In the genomic region with DNA sequence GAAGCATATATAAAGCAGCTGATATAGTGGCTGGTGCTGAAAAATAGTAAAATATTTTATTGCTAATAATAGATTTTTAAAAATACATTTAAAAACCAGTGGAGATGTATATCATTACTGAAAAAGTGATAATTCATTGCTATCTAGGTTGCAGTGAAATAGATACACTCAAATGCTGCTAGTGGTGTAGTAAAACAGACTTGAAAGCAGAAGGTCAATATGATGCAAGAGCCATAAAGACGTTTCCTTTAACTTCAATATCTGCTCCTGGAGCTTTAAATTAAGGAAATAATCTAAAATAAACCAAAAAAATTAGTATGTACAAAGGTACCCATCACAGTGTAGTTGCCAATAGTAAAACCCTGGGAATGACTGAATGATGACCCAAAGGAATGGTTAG, we compare ENCODE assay signal across 17 cellular contexts.
"Had no signal": no experiment of that assay in that cellular context is flagged by ENCODE, and none has a peak within 500 bp of the region (broad histone marks: within the 10 kb centered on the region; RNA-seq: fewer than 3 reads in every experiment).

No MANE protein-coding gene starts in this region.

- H3K27ac ChIP-seq: tibial nerve had no signal

- DNase-seq: activated B cell treated with CpG ODN at 0.5 μM for 24 hours; activated CD8-positive, alpha-beta memory T cell treated with anti-CD3 and anti-CD28 coated beads, Interleukin-2, amount 10 ng/mL, durations not matched to agents 7 days and 5 days; activated CD8-positive, alpha-beta T cell treated with anti-CD3 and anti-CD28 coated beads, Interleukin-2, amount 10 ng/mL, durations not matched to agents 7 days and 5 days; activated naive CD8-positive, alpha-beta T cell treated with anti-CD3 and anti-CD28 coated beads, Interleukin-2, amount 50 U/mL, for 24 hours; activated T-cell treated with anti-CD3 and anti-CD28 coated beads, Interleukin-2, amount 50 U/mL, for 48 hours; amygdala; central memory CD4-positive, alpha-beta T cell; head of caudate nucleus; hippocampal formation; left cardiac atrium; left ventricle myocardium superior; mucosa of descending colon; posterior cingulate gyrus; right cardiac atrium; stimulated activated naive CD4-positive, alpha-beta T cell had no signal

- ATAC-seq: activated CD8-positive, alpha-beta memory T cell treated with anti-CD3 and anti-CD28 coated beads, Interleukin-2, amount 10 ng/mL, durations not matched to agents 7 days and 5 days; activated CD8-positive, alpha-beta T cell treated with anti-CD3 and anti-CD28 coated beads, Interleukin-2, amount 10 ng/mL, durations not matched to agents 7 days and 5 days; activated naive CD8-positive, alpha-beta T cell treated with anti-CD3 and anti-CD28 coated beads, Interleukin-2, amount 50 U/mL, for 24 hours; left cardiac atrium; left ventricle myocardium superior; mucosa of descending colon; natural killer cell treated with Interleukin-12 subunit alpha and Interleukin-12 subunit beta and Interleukin-15 and Interleukin-18, amount 100 ng/mL, for 72 hours; right cardiac atrium had no signal

- H3K4me3 ChIP-seq: mucosa of descending colon, tibial nerve had no signal
